Comparison of ENCODE assay signal across 8 cellular contexts in the genomic region with DNA sequence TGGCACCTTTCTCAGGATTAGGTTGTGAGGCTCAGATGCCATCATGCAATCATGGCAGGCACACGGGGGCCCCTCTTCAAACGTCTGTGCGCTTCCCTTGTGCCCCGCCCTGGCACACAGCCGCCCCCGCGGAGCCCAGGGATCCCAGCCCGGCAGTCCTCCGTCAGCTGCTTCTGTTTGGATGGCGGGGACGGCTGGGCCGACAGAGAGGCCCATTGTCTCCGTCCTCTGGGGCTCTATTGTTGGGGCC. TPM values are rescaled to one million over a fixed set of nuclear protein-coding genes. Genes with fewer than 3 reads are reported as not detected.
DNase-seq lines count a peak whose midpoint lies in the region; ATAC-seq and TF ChIP-seq lines count a peak whose summit lies in the region.

No MANE protein-coding gene starts in this region.

- H3K4me2 ChIP-seq in BLaER1 = peak overlapping the region; percentile 97

- no peak for TF ChIP-seq CTCF in WTC11 (IDR thresholded peaks at IDR 0.05)
- no peak for TF ChIP-seq CTCF in epithelial cell of esophagus (IDR thresholded peaks at IDR 0.05; ENCODE audit: insufficient read depth, low read depth, low read length, missing control alignments)

- H3K27ac ChIP-seq in BLaER1 = peak overlapping the region; percentile 90

- peak overlapping the region; percentile 91 for H3K27ac Mint-ChIP-seq in WTC11
- peak overlapping the region; percentile 97 for H3K27ac Mint-ChIP-seq in stimulated activated naive CD8-positive, alpha-beta T cell treated with anti-CD3 and anti-CD28 coated beads, Interleukin-15, amount 100 ng/mL, for 72 hours

- peaks cover 33% of the 10 kb centered on the region for H3K27me3 Mint-ChIP-seq in WTC11 (ENCODE audit: low read depth)
- H3K27me3 Mint-ChIP-seq in stimulated activated naive CD8-positive, alpha-beta T cell treated with anti-CD3 and anti-CD28 coated beads, Interleukin-15, amount 100 ng/mL, for 72 hours = no peaks in the 10 kb centered on the region

- DNase-seq in WTC11 (ENCODE audit: low spot score) (no peak), epithelial cell of esophagus (ENCODE audit: low read depth) (peak; percentile 37), NCI-H446 (lab: John Stamatoyannopoulos, UW) (no peak)
- no peak for DNase-seq in stimulated activated naive CD8-positive, alpha-beta T cell treated with anti-CD3 and anti-CD28 coated beads, Interleukin-15, amount 100 ng/mL, for 72 hours

- H4K20me1 ChIP-seq in BLaER1 = no peaks in the 10 kb centered on the region

- H3K9me3 Mint-ChIP-seq in WTC11 = no peaks in the 10 kb centered on the region
- no peaks in the 10 kb centered on the region for H3K9me3 Mint-ChIP-seq in stimulated activated naive CD8-positive, alpha-beta T cell treated with anti-CD3 and anti-CD28 coated beads, Interleukin-15, amount 100 ng/mL, for 72 hours

- H3K36me3 ChIP-seq in BLaER1 (no peaks in the 10 kb centered on the region), mucosa of stomach (ENCODE audit: control insufficient read depth, insufficient read depth, low read length) (no peaks in the 10 kb centered on the region)

- H3K4me1 ChIP-seq in BLaER1 (peaks cover 50% of the 10 kb centered on the region), mucosa of stomach (ENCODE audit: control insufficient read depth, insufficient read depth, low read length) (peaks cover 14% of the 10 kb centered on the region)

- H3K4me3 Mint-ChIP-seq in WTC11 = peak overlapping the region; percentile 85
- peak overlapping the region; percentile 97 to 99 for H3K4me3 Mint-ChIP-seq in stimulated activated naive CD8-positive, alpha-beta T cell treated with anti-CD3 and anti-CD28 coated beads, Interleukin-15, amount 100 ng/mL, for 72 hours

- CTCF ChIA-PET in WTC11 (lab: Charles Lee) = interaction anchor here (0.7 to 4.8 kb wide), 17 partner anchors 12 to 388 kb away, joined by 3 to 66 read pairs (median 5); no protein-coding TSS in a partner anchor

- no peaks in the 10 kb centered on the region for H3K36me3 Mint-ChIP-seq in WTC11

- ATAC-seq in HG02610 (IDR thresholded peaks at IDR 0.05; ENCODE audit: unreplicated experiment) (peak; percentile 4), WTC11 (peak; percentile 3; the same call in 1 of the 2 replicates), GM18909 (IDR thresholded peaks at IDR 0.05; ENCODE audit: poor library complexity, unreplicated experiment) (no peak)
- peak; percentile 47 for ATAC-seq in stimulated activated naive CD8-positive, alpha-beta T cell treated with anti-CD3 and anti-CD28 coated beads, Interleukin-15, amount 100 ng/mL, for 72 hours

- H3K27me3 ChIP-seq in BLaER1 (no peaks in the 10 kb centered on the region), mucosa of stomach (ENCODE audit: control insufficient read depth, insufficient read depth, low read length) (peaks cover 7% of the 10 kb centered on the region)

- peak overlapping the region; percentile 76 for H3K4me3 ChIP-seq in BLaER1
- H3K4me3 ChIP-seq in epithelial cell of esophagus (ENCODE audit: low read length) = peak overlapping the region; percentile 68
- H3K4me3 ChIP-seq in mucosa of stomach (ENCODE audit: low read length) = peak overlapping the region; percentile 79

- peaks cover 34% of the 10 kb centered on the region for H3K4me1 Mint-ChIP-seq in WTC11
- peaks cover 31% of the 10 kb centered on the region for H3K4me1 Mint-ChIP-seq in stimulated activated naive CD8-positive, alpha-beta T cell treated with anti-CD3 and anti-CD28 coated beads, Interleukin-15, amount 100 ng/mL, for 72 hours

- peak overlapping the region; percentile 87 for H3K9ac ChIP-seq in BLaER1
- H3K9ac ChIP-seq in mucosa of stomach (ENCODE audit: low read length) = peak overlapping the region; percentile 94

- H3K9me3 ChIP-seq in BLaER1 (no peaks in the 10 kb centered on the region), mucosa of stomach (ENCODE audit: control insufficient read depth, low read length) (no peaks in the 10 kb centered on the region)

- POLR2A ChIA-PET in WTC11 (lab: Charles Lee) = interaction anchor here (0.8 to 1.5 kb wide), 7 partner anchors 16 to 611 kb away, joined by 3 to 5 read pairs (median 3); a partner anchor contains a TSS

TF ChIP-seq in WTC11, 78 proteins besides CTCF, POLR2A, EP300 and RAD21:
- TF ChIP-seq, protein P1, sequence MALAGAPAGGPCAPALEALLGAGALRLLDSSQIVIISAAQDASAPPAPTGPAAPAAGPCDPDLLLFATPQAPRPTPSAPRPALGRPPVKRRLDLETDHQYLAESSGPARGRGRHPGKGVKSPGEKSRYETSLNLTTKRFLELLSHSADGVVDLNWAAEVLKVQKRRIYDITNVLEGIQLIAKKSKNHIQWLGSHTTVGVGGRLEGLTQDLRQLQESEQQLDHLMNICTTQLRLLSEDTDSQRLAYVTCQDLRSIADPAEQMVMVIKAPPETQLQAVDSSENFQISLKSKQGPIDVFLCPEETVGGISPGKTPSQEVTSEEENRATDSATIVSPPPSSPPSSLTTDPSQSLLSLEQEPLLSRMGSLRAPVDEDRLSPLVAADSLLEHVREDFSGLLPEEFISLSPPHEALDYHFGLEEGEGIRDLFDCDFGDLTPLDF (CRISPR knock-in tag; IDR thresholded peaks at IDR 0.05) = no peak
- TF ChIP-seq, protein P2, sequence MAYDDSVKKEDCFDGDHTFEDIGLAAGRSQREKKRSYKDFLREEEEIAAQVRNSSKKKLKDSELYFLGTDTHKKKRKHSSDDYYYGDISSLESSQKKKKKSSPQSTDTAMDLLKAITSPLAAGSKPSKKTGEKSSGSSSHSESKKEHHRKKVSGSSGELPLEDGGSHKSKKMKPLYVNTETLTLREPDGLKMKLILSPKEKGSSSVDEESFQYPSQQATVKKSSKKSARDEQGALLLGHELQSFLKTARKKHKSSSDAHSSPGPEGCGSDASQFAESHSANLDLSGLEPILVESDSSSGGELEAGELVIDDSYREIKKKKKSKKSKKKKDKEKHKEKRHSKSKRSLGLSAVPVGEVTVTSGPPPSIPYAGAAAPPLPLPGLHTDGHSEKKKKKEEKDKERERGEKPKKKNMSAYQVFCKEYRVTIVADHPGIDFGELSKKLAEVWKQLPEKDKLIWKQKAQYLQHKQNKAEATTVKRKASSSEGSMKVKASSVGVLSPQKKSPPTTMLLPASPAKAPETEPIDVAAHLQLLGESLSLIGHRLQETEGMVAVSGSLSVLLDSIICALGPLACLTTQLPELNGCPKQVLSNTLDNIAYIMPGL (CRISPR knock-in tag; IDR thresholded peaks at IDR 0.05) = 0 out of 2 replicates have a peak, but pooled peaks have one; percentile 52

RNA-seq across cellular contexts. Expression of a gene that starts 0.8 kb away (rescaled TPM):
- total RNA-seq in WTC11 (2021) = 11.5 to 12.5 TPM (median 12.0 TPM) in 3 replicates

RNA-seq across cellular contexts. Expression of a gene that starts 59.1 kb away (rescaled TPM):
- total RNA-seq in WTC11 (2021) = 59.2 to 69.9 TPM (median 69.8 TPM) in 3 replicates
